ENCODE assay signal across 8 cellular contexts in genomic region chr12:110743571-110744093, GRCh38. TPM values are rescaled to one million over a fixed set of nuclear protein-coding genes. Genes with fewer than 3 reads are reported as not detected.
DNase-seq lines count a peak whose midpoint lies in the region; ATAC-seq and TF ChIP-seq lines count a peak whose summit lies in the region.

No MANE protein-coding gene starts in this region.

- peak overlapping the region; percentile 5 for H3K27ac ChIP-seq in HUES48 (ENCODE audit: low read depth, low read length)

- no peaks in the 10 kb centered on the region for H3K9me3 ChIP-seq in HUES48 (ENCODE audit: control insufficient read depth, insufficient read depth, low read length)

- no peak overlapping the region for H3K27ac Mint-ChIP-seq in activated naive CD8-positive, alpha-beta T cell treated with anti-CD3 and anti-CD28 coated beads, Interleukin-2, amount 10 ng/mL, durations not matched to agents 7 days and 5 days

- H3K27me3 ChIP-seq in HUES48 (ENCODE audit: control insufficient read depth, insufficient read depth, low read length) = no peaks in the 10 kb centered on the region

- H3K4me3 Mint-ChIP-seq in activated naive CD8-positive, alpha-beta T cell treated with anti-CD3 and anti-CD28 coated beads, Interleukin-2, amount 10 ng/mL, durations not matched to agents 7 days and 5 days = peak overlapping the region; percentile 96

- TF ChIP-seq CTCF in GM10248 (IDR thresholded peaks at IDR 0.05; ENCODE audit: control extremely low read depth, extremely low read depth, low read depth, missing control alignments) = no peak

- H3K4me3 ChIP-seq in HUES48 (ENCODE audit: low read depth, low read length) = peak overlapping the region; percentile 85
- H3K4me3 ChIP-seq in iPS-11a (ENCODE audit: low read depth, low read length) = peak overlapping the region; percentile 79

- no peak for ATAC-seq in activated naive CD8-positive, alpha-beta T cell treated with anti-CD3 and anti-CD28 coated beads, Interleukin-2, amount 10 ng/mL, durations not matched to agents 7 days and 5 days (ENCODE audit: low read depth)
- ATAC-seq in HG02759 (IDR thresholded peaks at IDR 0.05; ENCODE audit: unreplicated experiment) = no peak

- H3K4me1 Mint-ChIP-seq in activated naive CD8-positive, alpha-beta T cell treated with anti-CD3 and anti-CD28 coated beads, Interleukin-2, amount 10 ng/mL, durations not matched to agents 7 days and 5 days = peaks cover 26% of the 10 kb centered on the region

- peak; percentile 25 for DNase-seq in AG20443 (ENCODE audit: low spot score)
- peak; percentile 29 for DNase-seq in activated naive CD8-positive, alpha-beta T cell treated with anti-CD3 and anti-CD28 coated beads, Interleukin-2, amount 10 ng/mL, durations not matched to agents 7 days and 5 days
- DNase-seq in retina = peak; percentile 67
- DNase-seq in AG08396 (ENCODE audit: low spot score) = no peak
- no peak for DNase-seq in GM10248 (ENCODE audit: extremely low spot score)

- POLR2A ChIA-PET in activated naive CD8-positive, alpha-beta T cell treated with anti-CD3 and anti-CD28 coated beads, Interleukin-2, amount 10 ng/mL, durations not matched to agents 7 days and 5 days (lab: Charles Lee) = interaction anchor here (1.2 kb wide), 2 partner anchors 29 to 71 kb away, joined by 3 to 4 read pairs; no protein-coding TSS in a partner anchor
- POLR2A ChIA-PET in GM10248 (lab: Yijun Ruan, JAX) = no interaction called here

- H3K36me3 Mint-ChIP-seq in activated naive CD8-positive, alpha-beta T cell treated with anti-CD3 and anti-CD28 coated beads, Interleukin-2, amount 10 ng/mL, durations not matched to agents 7 days and 5 days = peaks cover 8% of the 10 kb centered on the region

- peaks cover 4% of the 10 kb centered on the region; the same call in 1 of the 2 replicates for H3K36me3 ChIP-seq in HUES48 (ENCODE audit: control insufficient read depth, insufficient read depth, low read length)

- CTCF ChIA-PET in GM10248 (lab: Yijun Ruan, JAX) = no interaction called here

- peak overlapping the region; percentile 83 for H3K9ac ChIP-seq in HUES48 (ENCODE audit: low read depth, low read length)

- no peaks in the 10 kb centered on the region for H3K27me3 Mint-ChIP-seq in activated naive CD8-positive, alpha-beta T cell treated with anti-CD3 and anti-CD28 coated beads, Interleukin-2, amount 10 ng/mL, durations not matched to agents 7 days and 5 days

- no peaks in the 10 kb centered on the region for H3K9me3 Mint-ChIP-seq in activated naive CD8-positive, alpha-beta T cell treated with anti-CD3 and anti-CD28 coated beads, Interleukin-2, amount 10 ng/mL, durations not matched to agents 7 days and 5 days

- peaks cover 20% of the 10 kb centered on the region for H3K4me1 ChIP-seq in HUES48 (ENCODE audit: control insufficient read depth, insufficient read depth, low read length)

RNA-seq across cellular contexts. Expression of gene PPP1CC, which starts 0.9 kb away (rescaled TPM):
- total RNA-seq in activated naive CD8-positive, alpha-beta T cell treated with anti-CD3 and anti-CD28 coated beads, Interleukin-2, amount 10 ng/mL, durations not matched to agents 7 days and 5 days = 100 to 1,000 TPM; 156 to 160 TPM

RNA-seq across cellular contexts. Expression of gene HVCN1, which starts 54.7 kb away (rescaled TPM):
- 10 to 100 TPM; 20.3 to 21.0 TPM for total RNA-seq in activated naive CD8-positive, alpha-beta T cell treated with anti-CD3 and anti-CD28 coated beads, Interleukin-2, amount 10 ng/mL, durations not matched to agents 7 days and 5 days

Comparison
In these comparisons a context has a peak if more than half of its experiments do, and no peak if none do; other contexts are left out.
1. DNase-seq: peak in AG20443 (single experiment), activated naive CD8-positive, alpha-beta T cell treated with anti-CD3 and anti-CD28 coated beads, Interleukin-2, amount 10 ng/mL, durations not matched to agents 7 days and 5 days (single experiment) and retina (single experiment); none in AG08396 (single experiment) and GM10248 (single experiment).